Comparison of ENCODE assay signal across 1 cellular context in genomic region chr14:64510127-64510808, GRCh38.
TF ChIP-seq lines count a peak whose summit lies in the region.

No MANE protein-coding gene starts in this region.

TF ChIP-seq in HCT116, 20 proteins besides CTCF, POLR2A, EP300 and RAD21 (continued from another document):
- TF ChIP-seq EZH2phosphoT487 (IDR thresholded peaks at IDR 0.05; ENCODE audit: borderline replicate concordance) (no peak), POLR2AphosphoS5 (IDR thresholded peaks at IDR 0.05; ENCODE audit: low read depth, low read length) (no peak), YY1 (IDR thresholded peaks at IDR 0.05; ENCODE audit: extremely low read depth, insufficient replicate concordance, low read depth, low read length) (no peak), JUND (IDR thresholded peaks at IDR 0.05) (no peak), CBX3 (IDR thresholded peaks at IDR 0.05; ENCODE audit: low read depth) (no peak), ZFX (IDR thresholded peaks at IDR 0.05) (no peak), EGR1 (IDR thresholded peaks at IDR 0.05; ENCODE audit: low read depth) (no peak)
- TF ChIP-seq, protein P1, sequence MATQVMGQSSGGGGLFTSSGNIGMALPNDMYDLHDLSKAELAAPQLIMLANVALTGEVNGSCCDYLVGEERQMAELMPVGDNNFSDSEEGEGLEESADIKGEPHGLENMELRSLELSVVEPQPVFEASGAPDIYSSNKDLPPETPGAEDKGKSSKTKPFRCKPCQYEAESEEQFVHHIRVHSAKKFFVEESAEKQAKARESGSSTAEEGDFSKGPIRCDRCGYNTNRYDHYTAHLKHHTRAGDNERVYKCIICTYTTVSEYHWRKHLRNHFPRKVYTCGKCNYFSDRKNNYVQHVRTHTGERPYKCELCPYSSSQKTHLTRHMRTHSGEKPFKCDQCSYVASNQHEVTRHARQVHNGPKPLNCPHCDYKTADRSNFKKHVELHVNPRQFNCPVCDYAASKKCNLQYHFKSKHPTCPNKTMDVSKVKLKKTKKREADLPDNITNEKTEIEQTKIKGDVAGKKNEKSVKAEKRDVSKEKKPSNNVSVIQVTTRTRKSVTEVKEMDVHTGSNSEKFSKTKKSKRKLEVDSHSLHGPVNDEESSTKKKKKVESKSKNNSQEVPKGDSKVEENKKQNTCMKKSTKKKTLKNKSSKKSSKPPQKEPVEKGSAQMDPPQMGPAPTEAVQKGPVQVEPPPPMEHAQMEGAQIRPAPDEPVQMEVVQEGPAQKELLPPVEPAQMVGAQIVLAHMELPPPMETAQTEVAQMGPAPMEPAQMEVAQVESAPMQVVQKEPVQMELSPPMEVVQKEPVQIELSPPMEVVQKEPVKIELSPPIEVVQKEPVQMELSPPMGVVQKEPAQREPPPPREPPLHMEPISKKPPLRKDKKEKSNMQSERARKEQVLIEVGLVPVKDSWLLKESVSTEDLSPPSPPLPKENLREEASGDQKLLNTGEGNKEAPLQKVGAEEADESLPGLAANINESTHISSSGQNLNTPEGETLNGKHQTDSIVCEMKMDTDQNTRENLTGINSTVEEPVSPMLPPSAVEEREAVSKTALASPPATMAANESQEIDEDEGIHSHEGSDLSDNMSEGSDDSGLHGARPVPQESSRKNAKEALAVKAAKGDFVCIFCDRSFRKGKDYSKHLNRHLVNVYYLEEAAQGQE (IDR thresholded peaks at IDR 0.05; ENCODE audit: low read depth) = no peak
- TF ChIP-seq, protein P2, sequence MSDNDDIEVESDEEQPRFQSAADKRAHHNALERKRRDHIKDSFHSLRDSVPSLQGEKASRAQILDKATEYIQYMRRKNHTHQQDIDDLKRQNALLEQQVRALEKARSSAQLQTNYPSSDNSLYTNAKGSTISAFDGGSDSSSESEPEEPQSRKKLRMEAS (IDR thresholded peaks at IDR 0.05) = no peak
